16 cellular contexts compared by ENCODE assay signal in the genomic region with DNA sequence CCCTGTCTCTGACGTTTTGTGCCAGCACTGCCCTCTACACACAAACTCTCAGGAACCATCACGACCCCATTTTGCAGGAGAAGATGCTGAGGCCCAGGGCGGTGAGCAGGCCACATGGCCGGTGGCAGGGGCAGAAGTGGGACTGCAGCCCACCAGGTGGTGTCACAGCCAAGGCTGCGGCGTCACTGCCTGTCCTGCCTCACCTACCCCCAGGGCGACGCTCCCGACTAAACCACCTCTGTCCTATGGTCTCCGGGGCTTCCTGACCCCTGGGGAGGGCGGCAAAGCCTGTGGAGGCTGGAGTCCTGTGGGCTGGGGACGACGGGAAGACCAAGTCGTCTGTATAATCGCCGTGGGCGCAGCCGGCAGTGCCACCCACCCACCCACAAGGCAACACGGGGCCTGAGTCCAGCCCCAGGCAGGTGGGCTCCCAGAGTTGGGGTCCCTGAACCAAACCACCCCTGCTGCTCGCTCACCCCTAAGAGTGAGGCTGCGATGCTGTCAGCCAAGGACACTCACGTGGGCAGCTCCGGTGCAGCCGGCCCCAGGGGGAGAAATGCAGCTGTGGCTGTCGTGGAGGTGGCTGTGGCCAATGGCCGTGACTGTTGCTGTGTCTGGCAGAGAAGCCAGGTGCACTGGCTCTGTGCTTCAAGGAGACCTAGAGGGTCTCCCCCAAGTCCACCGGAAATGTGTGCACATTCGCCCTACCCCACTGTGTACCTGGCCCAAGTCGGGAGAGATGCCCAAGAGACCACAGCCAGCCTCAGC. TPM values are rescaled to one million over a fixed set of nuclear protein-coding genes. Genes with fewer than 3 reads are reported as not detected.
DNase-seq lines count a peak whose midpoint lies in the region; ATAC-seq, FAIRE-seq and TF ChIP-seq lines count a peak whose summit lies in the region.
"Had no signal": no experiment of that assay in that cellular context is flagged by ENCODE, and none has a peak within 500 bp of the region (broad histone marks: within the 10 kb centered on the region; RNA-seq: fewer than 3 reads in every experiment).

No MANE protein-coding gene starts in this region.

- H3K36me3 Mint-ChIP-seq in stimulated activated naive CD8-positive, alpha-beta T cell treated with anti-CD3 and anti-CD28 coated beads, Interleukin-15, Interleukin-2, amounts not matched to agents 100 ng/mL and 50 ng/mL, for 24 hours (ENCODE audit: low read depth) = no peaks in the 10 kb centered on the region
- H3K36me3 Mint-ChIP-seq in nephron progenitor cell (ENCODE audit: low read depth) (no peaks in the 10 kb centered on the region), glutamatergic neuron (ENCODE audit: unreplicated experiment) (no peaks in the 10 kb centered on the region)

- H2BK120ac ChIP-seq in H1 (replicated peaks; ENCODE audit: low read depth, low read length) = no peak overlapping the region

- H3K27me3 ChIP-seq in H1 (replicated peaks in 1 of 4; ENCODE audit: control insufficient read depth in 3 of 4, extremely low read depth in 1 of 4, insufficient read depth in 3 of 4, low read length in 3 of 4) = no peaks in the 10 kb centered on the region

- no peak overlapping the region for H2AFZ ChIP-seq in H1 (ENCODE audit: low read length)

- H3K9me3 Mint-ChIP-seq in stimulated activated naive CD8-positive, alpha-beta T cell treated with anti-CD3 and anti-CD28 coated beads, Interleukin-15, Interleukin-2, amounts not matched to agents 100 ng/mL and 50 ng/mL, for 24 hours = no peaks in the 10 kb centered on the region
- H3K9me3 Mint-ChIP-seq in stimulated activated naive CD8-positive, alpha-beta T cell treated with anti-CD3 and anti-CD28 coated beads, Interleukin-15, amount 100 ng/mL, for 72 hours = peaks cover 0 to 6% of the 10 kb centered on the region in 2 donors
- H3K9me3 Mint-ChIP-seq in nephron progenitor cell (no peaks in the 10 kb centered on the region), glutamatergic neuron (ENCODE audit: unreplicated experiment) (peaks cover 6% of the 10 kb centered on the region)

- H3K79me2 ChIP-seq in H1 (ENCODE audit: control insufficient read depth in 1 of 2, insufficient read depth in 2 of 2, low read length in 2 of 2) = peaks cover 0 to 20% of the 10 kb centered on the region in 2 experiments; a peak in 2 of 4 replicates

- no peak overlapping the region for H3K4me3 ChIP-seq in H1 (ENCODE audit: extremely low read depth in 1 of 4, insufficient read depth in 2 of 4, low read depth in 3 of 4, low read length in 4 of 4)
- H3K4me3 ChIP-seq: GM12878 had no signal

- TF ChIP-seq RAD21 in H1 (IDR thresholded peaks at IDR 0.05 in 1 of 2, conservative IDR thresholded peaks at IDR 0.05 in 1 of 2; ENCODE audit: low read depth in 2 of 2, low read length in 2 of 2) = no peak

- H3K27ac ChIP-seq in H1 (ENCODE audit: low read depth, low read length) = no peak overlapping the region; the same call in 1 of the 2 replicates

- H3K27me3 Mint-ChIP-seq in stimulated activated naive CD8-positive, alpha-beta T cell treated with anti-CD3 and anti-CD28 coated beads, Interleukin-15, Interleukin-2, amounts not matched to agents 100 ng/mL and 50 ng/mL, for 24 hours = no peaks in the 10 kb centered on the region
- H3K27me3 Mint-ChIP-seq in stimulated activated naive CD8-positive, alpha-beta T cell treated with anti-CD3 and anti-CD28 coated beads, Interleukin-15, amount 100 ng/mL, for 72 hours = no peaks in the 10 kb centered on the region
- H3K27me3 Mint-ChIP-seq in nephron progenitor cell (ENCODE audit: low read depth, poor library complexity) (peaks cover 6% of the 10 kb centered on the region), glutamatergic neuron (ENCODE audit: unreplicated experiment) (peaks cover 8% of the 10 kb centered on the region)

- H3K9ac ChIP-seq in H1 (replicated peaks in 1 of 4; ENCODE audit: extremely low read depth in 1 of 4, low read depth in 3 of 4, low read length in 3 of 4) = no peak overlapping the region

- no peak for TF ChIP-seq POLR2A in H1 (IDR thresholded peaks at IDR 0.05; ENCODE audit: control extremely low read depth in 1 of 2, low read depth in 2 of 2, low read length in 2 of 2)

- no peak for TF ChIP-seq EP300 in H1 (IDR thresholded peaks at IDR 0.05; ENCODE audit: borderline replicate concordance in 1 of 2, low read depth in 2 of 2, low read length in 2 of 2)

- DNase-seq in stimulated activated naive CD8-positive, alpha-beta T cell treated with anti-CD3 and anti-CD28 coated beads, Interleukin-15, amount 100 ng/mL, for 72 hours = no peak
- no peak for DNase-seq in H1 (ENCODE audit: low read depth in 1 of 2, low spot score in 2 of 2)
- peak; percentile 2 for DNase-seq in nephron progenitor cell
- no peak for DNase-seq in COLO829 (ENCODE audit: low spot score)
- DNase-seq in glutamatergic neuron = no peak
- DNase-seq in NOMO-1 treated with DMSO at 0.1 percent for 48 hours (lab: John Stamatoyannopoulos, UW; ENCODE audit: unreplicated experiment) = no peak
- DNase-seq: activated CD4-positive, alpha-beta T cell treated with anti-CD3 and anti-CD28 coated beads, Interleukin-2, amount 50 U/mL, for 4 hours; AML-193; amygdala; NCI-H2081 treated with DMSO at 0.1 percent for 48 hours; stimulated activated CD4-positive, alpha-beta T cell treated with anti-CD3 and anti-CD28 coated beads, Interleukin-1b, Interleukin-23, amount 100 ng/mL, for 48 hours had no signal

- 85% methylated on average over 24 of the region's 29 CpGs; no CpG with 5 or more reads in 1 of the 2 experiments for WGBS in H1 (ENCODE audit: extremely low coverage in 1 of 2, insufficient coverage in 1 of 2, insufficient read length in 1 of 2, insufficient replicate concordance in 2 of 2, low coverage in 1 of 2, low lambda C conversion rate in 2 of 2, missing lambda C conversion rate in 1 of 2), 2 experiments

- H3K4me1 Mint-ChIP-seq in stimulated activated naive CD8-positive, alpha-beta T cell treated with anti-CD3 and anti-CD28 coated beads, Interleukin-15, Interleukin-2, amounts not matched to agents 100 ng/mL and 50 ng/mL, for 24 hours (ENCODE audit: low read depth) = peaks cover 64% of the 10 kb centered on the region
- H3K4me1 Mint-ChIP-seq in stimulated activated naive CD8-positive, alpha-beta T cell treated with anti-CD3 and anti-CD28 coated beads, Interleukin-15, amount 100 ng/mL, for 72 hours = peaks cover 83% of the 10 kb centered on the region
- peaks cover 37% of the 10 kb centered on the region for H3K4me1 Mint-ChIP-seq in nephron progenitor cell
- peaks cover 16% of the 10 kb centered on the region for H3K4me1 Mint-ChIP-seq in glutamatergic neuron (ENCODE audit: low read depth, unreplicated experiment)

- H3K4ac ChIP-seq in H1 (replicated peaks; ENCODE audit: insufficient read length, low read depth, low read length) = no peak overlapping the region

- H3K27ac Mint-ChIP-seq in stimulated activated naive CD8-positive, alpha-beta T cell treated with anti-CD3 and anti-CD28 coated beads, Interleukin-15, Interleukin-2, amounts not matched to agents 100 ng/mL and 50 ng/mL, for 24 hours = peak overlapping the region; percentile 41
- no peak overlapping the region for H3K27ac Mint-ChIP-seq in stimulated activated naive CD8-positive, alpha-beta T cell treated with anti-CD3 and anti-CD28 coated beads, Interleukin-15, amount 100 ng/mL, for 72 hours
- H3K27ac Mint-ChIP-seq in nephron progenitor cell = no peak overlapping the region
- H3K27ac Mint-ChIP-seq in glutamatergic neuron (ENCODE audit: unreplicated experiment) = no peak overlapping the region

- POLR2A ChIA-PET in H1 (lab: Charles Lee; ENCODE audit: partially characterized antibody) = no interaction called here

- H3K23me2 ChIP-seq in H1 (ENCODE audit: low read depth, low read length) = no peaks in the 10 kb centered on the region

- H3K9me3 ChIP-seq in H1 (ENCODE audit: insufficient read depth in 2 of 2, low read depth in 1 of 2, low read length in 1 of 2) = peaks cover 0 to 6% of the 10 kb centered on the region in 2 experiments; a peak in 1 of 4 replicates

- H2BK5ac ChIP-seq in H1 (ENCODE audit: low read depth, low read length) = no peak overlapping the region; the same call in 1 of the 2 replicates

- H4K20me1 ChIP-seq in H1 (replicated peaks in 1 of 2; ENCODE audit: control insufficient read depth in 1 of 2, insufficient read depth in 2 of 2, low read length in 2 of 2) = peaks cover 0 to 2% of the 10 kb centered on the region in 2 experiments

- H3K36me3 ChIP-seq in H1 (ENCODE audit: control insufficient read depth in 2 of 4, insufficient read depth in 4 of 4, low read length in 3 of 4) = no peaks in the 10 kb centered on the region

- H2AK5ac ChIP-seq in H1 (ENCODE audit: low read depth, low read length) = no peak overlapping the region

- H2BK15ac ChIP-seq in H1 (ENCODE audit: low read length) = no peak overlapping the region

- no peak overlapping the region for H3K4me3 Mint-ChIP-seq in stimulated activated naive CD8-positive, alpha-beta T cell treated with anti-CD3 and anti-CD28 coated beads, Interleukin-15, Interleukin-2, amounts not matched to agents 100 ng/mL and 50 ng/mL, for 24 hours
- H3K4me3 Mint-ChIP-seq in stimulated activated naive CD8-positive, alpha-beta T cell treated with anti-CD3 and anti-CD28 coated beads, Interleukin-15, amount 100 ng/mL, for 72 hours = no peak overlapping the region
- no peak overlapping the region for H3K4me3 Mint-ChIP-seq in nephron progenitor cell
- H3K4me3 Mint-ChIP-seq in glutamatergic neuron (ENCODE audit: unreplicated experiment) = no peak overlapping the region

- H3K4me2 ChIP-seq in H1 (ENCODE audit: insufficient read depth in 1 of 2, low read depth in 2 of 2, low read length in 2 of 2) = no peak overlapping the region

- H3K18ac ChIP-seq in H1 (ENCODE audit: extremely low read depth, low read length) = no peak overlapping the region

- CTCF ChIA-PET in H1 (lab: Charles Lee; ENCODE audit: partially characterized antibody) = interaction anchor here (0.7 to 1.2 kb wide), 2 partner anchors 11 to 134 kb away, joined by 3 read pairs; no protein-coding TSS in a partner anchor

- H4K5ac ChIP-seq in H1 (ENCODE audit: insufficient read length, low read depth, low read length) = no peak overlapping the region

- H4K91ac ChIP-seq in H1 (replicated peaks; ENCODE audit: insufficient read length, low read length) = peak overlapping the region; percentile 65

- H3K4me1 ChIP-seq in H1 (replicated peaks in 1 of 4; ENCODE audit: control insufficient read depth in 3 of 4, insufficient read depth in 4 of 4, low read length in 3 of 4) = peaks cover 0 to 9% (median 3%) of the 10 kb centered on the region in 4 experiments; a peak in 4 of 7 replicates

- no peak overlapping the region for H3K14ac ChIP-seq in H1 (ENCODE audit: insufficient read length)

- H3K79me1 ChIP-seq in H1 (ENCODE audit: low read depth, low read length) = 0 out of 2 replicates have a peak, but pooled peaks cover 2% of the 10 kb centered on the region

- peak overlapping the region; percentile 57; the same call in 1 of the 2 replicates for H4K8ac ChIP-seq in H1 (ENCODE audit: extremely low read depth, insufficient read depth, low read length)

- no peak for FAIRE-seq in H1 (lab: Jason Lieb, UNC)
- FAIRE-seq: frontal cortex, GM12878 had no signal

- no peak for ATAC-seq in stimulated activated naive CD8-positive, alpha-beta T cell treated with anti-CD3 and anti-CD28 coated beads, Interleukin-15, amount 100 ng/mL, for 72 hours
- no peak for ATAC-seq in HG03378 (IDR thresholded peaks at IDR 0.05; ENCODE audit: unreplicated experiment)
- ATAC-seq: left lobe of liver had no signal

- H3K56ac ChIP-seq in H1 (replicated peaks; ENCODE audit: insufficient read length, low read depth, low read length) = no peak overlapping the region

- peak overlapping the region; percentile 68; the same call in 1 of the 2 replicates for H2BK12ac ChIP-seq in H1 (ENCODE audit: low read depth, low read length)

- H2BK20ac ChIP-seq in H1 (ENCODE audit: low read length) = no peak overlapping the region

- TF ChIP-seq CTCF in H1 (IDR thresholded peaks at IDR 0.05; ENCODE audit: control extremely low read depth in 1 of 3, insufficient read depth in 1 of 3, low read depth in 1 of 3, low read length in 3 of 3) (no peak), nephron progenitor cell (IDR thresholded peaks at IDR 0.05) (no peak), glutamatergic neuron (IDR thresholded peaks at IDR 0.05; ENCODE audit: partially characterized antibody, unreplicated experiment) (no peak)

- no peak overlapping the region for H3K23ac ChIP-seq in H1 (ENCODE audit: insufficient read length)

RNA-seq across cellular contexts. Expression of a gene that starts 29.7 kb away (rescaled TPM):
- 21.9 TPM in 2 replicates for total RNA-seq in H1 (2021; fragmentation: NEBNext Ultra II Directional; extraction: Animal tissue kit (Norgen Biotek cat#: 25700))
- polyA plus RNA-seq in H1 (2011; rRNA removed) = 7.5 and 11.0 TPM in 2 replicates
- 12.9 TPM for polyA plus RNA-seq in H1 (2011; cell fraction: cytosol; rRNA removed)
- 15.0 TPM for polyA plus RNA-seq in H1 (2011; cell fraction: nucleus; rRNA removed)
- 11.8 to 14.5 TPM (median 13.4 TPM) in 4 replicates for polyA plus RNA-seq in H1 (2012, experiment 1 of 2)
- polyA plus RNA-seq in H1 (2012, experiment 2 of 2) = 7.7 TPM
- polyA plus RNA-seq in H1 (2013, experiment 1 of 2) = 11.2 TPM
- polyA plus RNA-seq in H1 (2013, experiment 2 of 2) = 11.4 TPM
- polyA minus RNA-seq in H1 (2011; rRNA and poly(A)+ RNA removed) = 10.6 and 10.8 TPM in 2 replicates
- 11.4 TPM for polyA minus RNA-seq in H1 (2011; cell fraction: cytosol; rRNA and poly(A)+ RNA removed)
- 6.9 TPM for polyA minus RNA-seq in H1 (2011; cell fraction: nucleus; rRNA and poly(A)+ RNA removed)
- 15.2 TPM for total RNA-seq in glutamatergic neuron (ENCODE audit: unreplicated experiment)
